In genomic region chr20:4108495-4109306, GRCh38 we compare ENCODE assay signal across 8 cellular contexts. TPM values are rescaled to one million over a fixed set of nuclear protein-coding genes. Genes with fewer than 3 reads are reported as not detected.
DNase-seq lines count a peak whose midpoint lies in the region; ATAC-seq, FAIRE-seq and TF ChIP-seq lines count a peak whose summit lies in the region.

No MANE protein-coding gene starts in this region.

- peak; percentile 18 for FAIRE-seq in bronchial epithelial cell (lab: Jason Lieb, UNC)
- no peak for FAIRE-seq in kidney (lab: Jason Lieb, UNC)

- H3K27ac ChIP-seq in WERI-Rb-1 (no peak overlapping the region), kidney (ENCODE audit: low read depth in 2 of 2, low read length in 2 of 2) (no peak overlapping the region)

- intact Hi-C loops in kidney (cut with DNase I), result no loop called here

- peak; percentile 86 for DNase-seq in DMS79 treated with DMSO at 0.1 percent for 48 hours (lab: John Stamatoyannopoulos, UW)
- DNase-seq in NCI-H345 (lab: John Stamatoyannopoulos, UW), result peak; percentile 84
- DNase-seq in WERI-Rb-1, result peak; percentile 71
- peak; percentile 71 for DNase-seq in bronchial epithelial cell (ENCODE audit: low read depth)
- DNase-seq in kidney, result no peak
- DNase-seq in stimulated activated CD4-positive, alpha-beta T cell treated with anti-CD3 and anti-CD28 coated beads, Interleukin-1b, Interleukin-23, amount 100 ng/mL, for 48 hours, result peak; percentile 70

- H3K9ac ChIP-seq in kidney (ENCODE audit: low read length in 2 of 2), result no peak overlapping the region

- TF ChIP-seq CTCF in WERI-Rb-1 (IDR thresholded peaks at IDR 0.05; ENCODE audit: low read depth, low read length) (peak; percentile 98), bronchial epithelial cell (IDR thresholded peaks at IDR 0.05; ENCODE audit: insufficient read depth, low read length, severe bottlenecking) (peak; percentile 99), kidney (IDR thresholded peaks at IDR 0.05; ENCODE audit: borderline replicate concordance, extremely low read depth, insufficient read depth) (peak; percentile 98)

- H3K4me1 ChIP-seq in kidney (ENCODE audit: control insufficient read depth in 1 of 2, insufficient read depth in 1 of 2, low read depth in 1 of 2, low read length in 2 of 2), result peaks cover 0 to 6% of the 10 kb centered on the region in 2 donors

- H3K27me3 ChIP-seq in WERI-Rb-1 (ENCODE audit: insufficient read depth, low read depth, severe bottlenecking) (no peaks in the 10 kb centered on the region), bronchial epithelial cell (ENCODE audit: control insufficient read depth, insufficient read depth, low read length) (no peaks in the 10 kb centered on the region)

- H3K9me3 ChIP-seq in WERI-Rb-1 (ENCODE audit: severe bottlenecking) (no peaks in the 10 kb centered on the region), kidney (ENCODE audit: control insufficient read depth in 1 of 2, low read length in 2 of 2) (no peaks in the 10 kb centered on the region)

- no peak overlapping the region for H3K4me3 ChIP-seq in WERI-Rb-1 (ENCODE audit: low read depth, low read length)
- no peak overlapping the region for H3K4me3 ChIP-seq in bronchial epithelial cell (ENCODE audit: low read depth, low read length)
- no peak overlapping the region for H3K4me3 ChIP-seq in kidney (ENCODE audit: low read length in 2 of 2)

- H3K36me3 ChIP-seq in WERI-Rb-1 (no peaks in the 10 kb centered on the region), bronchial epithelial cell (ENCODE audit: control insufficient read depth, insufficient read depth, low read length) (no peaks in the 10 kb centered on the region), kidney (ENCODE audit: control insufficient read depth in 1 of 2, insufficient read depth in 2 of 2, low read length in 2 of 2) (no peaks in the 10 kb centered on the region)

- peak; percentile 53 for ATAC-seq in HG02623 (IDR thresholded peaks at IDR 0.05; ENCODE audit: unreplicated experiment)
- no peak for ATAC-seq in GM21528 (IDR thresholded peaks at IDR 0.05; ENCODE audit: low FRiP score, unreplicated experiment)

RNA-seq across cellular contexts. Expression of gene SMOX, which starts 39.9 kb away (rescaled TPM):
- total RNA-seq in bronchial epithelial cell, result 19.0 and 27.1 TPM in 2 replicates
- 21.0 TPM for total RNA-seq in kidney
- polyA plus RNA-seq in kidney (ENCODE audit: insufficient read depth, low read depth, low replicate concordance), result 6.3 TPM
